26 cellular contexts compared by ENCODE assay signal in genomic region chr9:135765416-135765815, GRCh38.
"Had no signal": no experiment of that assay in that cellular context is flagged by ENCODE, and none has a peak within 500 bp of the region (broad histone marks: within the 10 kb centered on the region; RNA-seq: fewer than 3 reads in every experiment).

No MANE protein-coding gene starts in this region.

- H3K27me3 ChIP-seq: testis, thyroid gland, tibial nerve, transverse colon, upper lobe of left lung, upper lobe of right lung, uterus, vagina had no signal

- ATAC-seq: stimulated activated effector memory CD8-positive, alpha-beta T cell treated with anti-CD3 and anti-CD28 coated beads, Interleukin-12 subunit alpha, Interleukin-12 subunit beta, amount 100 ng/mL, for 72 hours; stimulated activated memory B cell treated with anti-CD40 and anti-IgM and Interleukin-4, amounts not matched to agents 10 μg/mL and 1 μg/mL and 100 μg/mL, for 72 hours; stimulated activated naive B cell treated with anti-CD40 and anti-IgM and Interleukin-4, amounts not matched to agents 10 μg/mL and 1 μg/mL and 100 μg/mL, for 72 hours; stimulated activated naive CD8-positive, alpha-beta T cell treated with anti-CD3 and anti-CD28 coated beads, Interleukin-15, amount 100 ng/mL, for 72 hours; stimulated activated naive CD8-positive, alpha-beta T cell treated with anti-CD3 and anti-CD28 coated beads, Interleukin-15, Interleukin-2, amounts not matched to agents 100 U/mL and 50 U/mL, for 24 hours; upper lobe of right lung had no signal

- DNase-seq: stimulated activated CD4-positive, alpha-beta T cell treated with anti-CD3 and anti-CD28 coated beads, Interleukin-2, amount 100 ng/mL, for 48 hours; stimulated activated CD4-positive, alpha-beta T cell treated with anti-CD3 and anti-CD28 coated beads, Interleukin-4, amount 100 ng/mL, for 1 hour; stimulated activated CD4-positive, alpha-beta T cell treated with anti-CD3 and anti-CD28 coated beads, Interleukin-4, amount 100 ng/mL, for 24 hours; stimulated activated CD4-positive, alpha-beta T cell treated with anti-CD3 and anti-CD28 coated beads, Interleukin-4, amount 100 ng/mL, for 4 hours; stimulated activated CD8-positive, alpha-beta memory T cell treated with anti-CD3 and anti-CD28 coated beads, Interleukin-4, amount 100 ng/mL, for 48 hours; stimulated activated naive B cell treated with anti-CD40 and anti-IgM and Interleukin-4, amounts not matched to agents 10 μg/mL and 1 μg/mL and 100 μg/mL, for 72 hours; stimulated activated naive CD4-positive, alpha-beta T cell; stimulated activated naive CD4-positive, alpha-beta T cell treated with Interleukin-2 at 50 U/mL for 16 hours; stimulated activated naive CD8-positive, alpha-beta T cell treated with anti-CD3 and anti-CD28 coated beads, Interleukin-15, amount 100 ng/mL, for 72 hours; stimulated activated naive CD8-positive, alpha-beta T cell treated with anti-CD3 and anti-CD28 coated beads, Interleukin-15, Interleukin-2, amounts not matched to agents 100 U/mL and 50 U/mL, for 24 hours; stomach; substantia nigra; testis; thyroid gland; tibial artery; transverse colon; trophoblast cell; upper lobe of right lung; uterus had no signal

- H3K4me1 ChIP-seq: stomach, suprapubic skin, testis, thyroid gland, tibial artery, tibial nerve, transverse colon, upper lobe of left lung, upper lobe of right lung, uterus, vagina had no signal

- H3K36me3 ChIP-seq: stomach, suprapubic skin, thoracic aorta, thyroid gland, tibial artery, tibial nerve, transverse colon, upper lobe of left lung, upper lobe of right lung, uterus, vagina had no signal

- H3K27ac ChIP-seq: stomach, suprapubic skin, testis, thoracic aorta, thyroid gland, tibial artery, tibial nerve, transverse colon, upper lobe of left lung, upper lobe of right lung, uterus, vagina had no signal

- H3K4me3 ChIP-seq: stomach, suprapubic skin, testis, thoracic aorta, thyroid gland, tibial artery, tibial nerve, transverse colon, upper lobe of left lung, upper lobe of right lung, uterus, vagina had no signal

- H3K9me3 ChIP-seq: testis, thyroid gland, transverse colon, upper lobe of right lung had no signal
